ENCODE assay signal across 5 cellular contexts in the genomic region with DNA sequence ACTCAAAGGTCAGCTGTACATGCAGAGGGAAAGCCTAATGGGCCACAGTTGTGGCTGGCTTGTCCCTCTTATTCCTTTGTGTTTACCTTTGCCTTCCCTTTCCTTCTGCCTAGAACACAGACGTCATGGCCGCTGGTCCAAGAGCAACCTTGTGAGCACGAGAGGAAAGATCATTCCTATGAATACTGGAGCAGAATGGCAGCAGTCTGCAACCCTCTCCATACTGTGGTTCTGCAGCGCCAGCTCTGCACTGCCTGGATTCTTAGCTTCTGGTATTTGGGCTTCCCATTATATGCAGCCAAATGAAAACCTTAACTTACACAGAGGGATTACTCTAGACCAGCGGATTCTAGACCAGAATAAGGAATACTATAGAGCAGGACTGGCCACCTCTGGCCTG.
"Had no signal": no experiment of that assay in that cellular context is flagged by ENCODE, and none has a peak within 500 bp of the region (broad histone marks: within the 10 kb centered on the region; RNA-seq: fewer than 3 reads in every experiment).

No MANE protein-coding gene starts in this region.

- H3K27ac Mint-ChIP-seq: GM23338, H9 had no signal

- H3K4me1 Mint-ChIP-seq: GM23338, H9 had no signal

- H3K4me3 ChIP-seq: GM23338, K562 had no signal

- H3K4me3 Mint-ChIP-seq: GM23338, H9 had no signal

- H3K9me3 Mint-ChIP-seq: GM23338, H9 had no signal

- DNase-seq: H9, HCEC 1CT, IMR-90 had no signal
